ENCODE assay signal across 12 cellular contexts in the genomic region with DNA sequence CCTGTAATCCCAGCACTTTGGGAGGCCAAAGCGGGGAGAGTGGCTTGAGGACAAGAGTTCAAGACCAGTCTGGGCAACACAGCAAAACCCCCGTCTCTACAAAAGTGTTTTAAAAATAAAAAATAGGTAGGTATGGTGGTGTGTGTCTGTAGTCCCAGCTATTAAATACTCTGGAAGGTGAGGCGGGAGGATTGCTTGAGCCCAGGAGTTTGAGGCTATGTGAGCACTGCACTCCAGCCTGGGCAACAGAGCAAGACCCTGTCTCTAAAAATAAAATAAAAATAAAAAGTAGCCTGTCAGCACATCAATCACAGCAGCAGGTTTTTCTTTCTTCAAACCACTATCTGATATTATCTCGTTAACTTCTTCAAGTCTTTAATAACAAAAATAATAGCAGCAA. TPM values are rescaled to one million over a fixed set of nuclear protein-coding genes. Genes with fewer than 3 reads are reported as not detected.
A peak's percentile ranks its signal among the peaks of the same experiment; 100 is the strongest.
DNase-seq lines count a peak whose midpoint lies in the region; ATAC-seq, FAIRE-seq and TF ChIP-seq lines count a peak whose summit lies in the region.
"Had no signal": no experiment of that assay in that cellular context is flagged by ENCODE, and none has a peak within 500 bp of the region (broad histone marks: within the 10 kb centered on the region; RNA-seq: fewer than 3 reads in every experiment).

No MANE protein-coding gene starts in this region.

- H3K27me3 ChIP-seq in K562 (ENCODE audit: control insufficient read depth in 2 of 2, insufficient read depth in 2 of 2, low read length in 2 of 2) (peaks cover 0 to 6% of the 10 kb centered on the region in 2 experiments; a peak in 3 of 5 replicates), right lobe of liver (no peaks in the 10 kb centered on the region)

- H2AFZ ChIP-seq in K562 (ENCODE audit: low read depth, low read length), result no peak overlapping the region

- peaks cover 17% of the 10 kb centered on the region for H3K79me2 ChIP-seq in K562 (ENCODE audit: control insufficient read depth, insufficient read depth, low read length)

- TF ChIP-seq RAD21 in A549 (conservative IDR thresholded peaks at IDR 0.05 in 1 of 2, IDR thresholded peaks at IDR 0.05 in 1 of 2) (no peak), K562 (CRISPR knock-in tag; conservative IDR thresholded peaks at IDR 0.05 in 1 of 2, IDR thresholded peaks at IDR 0.05 in 1 of 2) (no peak)

- DNase-seq in A549 (ENCODE audit: low read depth in 1 of 2, low spot score in 1 of 2) (no peak), HFFc6 (no peak), K562 (ENCODE audit: extremely low read depth in 1 of 4, low spot score in 3 of 4) (no peak), right lobe of liver (no peak), NCI-H1694 (lab: John Stamatoyannopoulos, UW) (no peak)
- DNase-seq: activated CD4-positive, alpha-beta T cell treated with anti-CD3 and anti-CD28 coated beads for 48 hours; effector memory CD4-positive, alpha-beta T cell had no signal

- ATAC-seq in A549 (no peak), K562 (no peak), right lobe of liver (no peak), HG02571 (IDR thresholded peaks at IDR 0.05; ENCODE audit: unreplicated experiment) (no peak), GM21723 (IDR thresholded peaks at IDR 0.05; ENCODE audit: unreplicated experiment) (no peak), GM21619 (IDR thresholded peaks at IDR 0.05; ENCODE audit: unreplicated experiment) (no peak)

- H3K4me2 ChIP-seq in A549, result peak overlapping the region; percentile 83
- no peak overlapping the region for H3K4me2 ChIP-seq in K562 (ENCODE audit: insufficient read depth, low read length)

- H3K4me3 ChIP-seq in A549 (peak overlapping the region; percentile 64), K562 (no peak overlapping the region), right lobe of liver (peak overlapping the region; percentile 63 to 73 (median 70))

- FAIRE-seq in A549 (lab: Jason Lieb, UNC), result no peak
- FAIRE-seq in K562 (lab: Jason Lieb, UNC), result no peak
- FAIRE-seq: D721Med had no signal

- in situ Hi-C loops in K562 (cut with MboI), result no loop called here

- no peaks in the 10 kb centered on the region for H3K9me1 ChIP-seq in K562 (ENCODE audit: control insufficient read depth, insufficient read depth, low read length)

- no peak overlapping the region for H3K27ac Mint-ChIP-seq in HFFc6

- H4K20me1 ChIP-seq in K562 (replicated peaks; ENCODE audit: control insufficient read depth, insufficient read depth, low read length), result no peaks in the 10 kb centered on the region; the same call in none of the 2 replicates

- CTCF ChIA-PET in A549 (lab: Yijun Ruan, JAX), result interaction anchor here (1.3 to 1.5 kb wide), 2 partner anchors 74 to 287 kb away, joined by 3 to 5 read pairs; no protein-coding TSS in a partner anchor
- CTCF ChIA-PET in K562 (lab: Yijun Ruan, JAX; ENCODE audit: low intra/inter-chr PET ratio), result no interaction called here

- TF ChIP-seq CTCF in A549 (IDR thresholded peaks at IDR 0.05), result no peak
- TF ChIP-seq CTCF in HFFc6 (IDR thresholded peaks at IDR 0.05), result no peak
- no peak for TF ChIP-seq CTCF in K562 (IDR thresholded peaks at IDR 0.05 in 2 of 3, conservative IDR thresholded peaks at IDR 0.05 in 1 of 3; ENCODE audit: insufficient read depth in 2 of 3, low read depth in 1 of 3, low read length in 3 of 3)
- TF ChIP-seq CTCF in right lobe of liver (IDR thresholded peaks at IDR 0.05), result no peak

- H3K27ac ChIP-seq in A549, result peak overlapping the region; percentile 95 to 97
- no peak overlapping the region for H3K27ac ChIP-seq in K562 (ENCODE audit: extremely low read depth, low read depth, low read length)
- peak overlapping the region in 1 of 3 donors; percentile 91 for H3K27ac ChIP-seq in right lobe of liver

- H3K9me3 Mint-ChIP-seq in HFFc6, result no peaks in the 10 kb centered on the region

- peaks cover under 1% of the 10 kb centered on the region; the same call in 1 of the 2 replicates for H3K27me3 Mint-ChIP-seq in HFFc6 (ENCODE audit: insufficient read depth)

- no TSS peak for BruUV-seq in K562 (replicated peaks; lab: Mats Ljungman, UMichigan)

- no peak for TF ChIP-seq POLR2A in A549 (IDR thresholded peaks at IDR 0.05; ENCODE audit: low read length)
- no peak for TF ChIP-seq POLR2A in K562 (conservative IDR thresholded peaks at IDR 0.05)
- TF ChIP-seq POLR2A in right lobe of liver (IDR thresholded peaks at IDR 0.05), result no peak

- H3K36me3 ChIP-seq in K562 (ENCODE audit: control insufficient read depth, insufficient read depth, low read length) (no peaks in the 10 kb centered on the region), right lobe of liver (no peaks in the 10 kb centered on the region)

- POLR2A ChIA-PET in A549 (lab: Yijun Ruan, JAX) (no interaction called here), K562 (lab: Yijun Ruan, JAX) (no interaction called here)

- 69% methylated on average over 4 of the region's 4 CpGs for WGBS in A549 (ENCODE audit: missing lambda C conversion rate)
- 64% methylated on average over 4 of the region's 4 CpGs for WGBS in K562 (ENCODE audit: insufficient coverage, low coverage, missing lambda C conversion rate)
- 92% methylated on average over 4 of the region's 4 CpGs for WGBS in right lobe of liver (ENCODE audit: insufficient coverage, low coverage, low lambda C conversion rate, missing lambda C conversion rate)

- H3K4me1 Mint-ChIP-seq in HFFc6 (ENCODE audit: low read depth), result peaks cover 44% of the 10 kb centered on the region

- H3K9me3 ChIP-seq in A549, result no peaks in the 10 kb centered on the region
- H3K9me3 ChIP-seq in K562 (replicated peaks; ENCODE audit: control insufficient read depth, insufficient read depth, low read depth, low read length), result no peaks in the 10 kb centered on the region
- no peaks in the 10 kb centered on the region for H3K9me3 ChIP-seq in right lobe of liver

- peaks cover 57% of the 10 kb centered on the region for H3K4me1 ChIP-seq in A549
- peaks cover 8 to 20% of the 10 kb centered on the region in 2 experiments; a peak in 4 of 5 replicates for H3K4me1 ChIP-seq in K562 (replicated peaks in 1 of 2; ENCODE audit: control insufficient read depth in 2 of 2, insufficient read depth in 2 of 2, low read length in 2 of 2)
- H3K4me1 ChIP-seq in right lobe of liver, result peaks cover 0 to 4% (median 0%) of the 10 kb centered on the region in 4 donors

- intact Hi-C loops in K562 (cut with micrococcal nuclease) (no loop called here), right lobe of liver (cut with DNase I) (no loop called here)

- TF ChIP-seq EP300 in A549 (IDR thresholded peaks at IDR 0.05) (no peak), K562 (IDR thresholded peaks at IDR 0.05; ENCODE audit: low read length) (no peak)

- peak overlapping the region in 1 of 2 experiments; percentile 8; a peak in 1 of 4 replicates for H3K9ac ChIP-seq in K562 (ENCODE audit: insufficient read depth in 1 of 2, low read depth in 2 of 2, low read length in 2 of 2)
- H3K9ac ChIP-seq: parathyroid adenoma had no signal

- H3K36me3 Mint-ChIP-seq in HFFc6 (ENCODE audit: low read depth), result 0 out of 2 replicates have a peak, but pooled peaks cover 7% of the 10 kb centered on the region

- peak overlapping the region; percentile 92 for H3K4me3 Mint-ChIP-seq in HFFc6

RNA-seq across cellular contexts. Expression of gene USP31, which starts 1.6 kb away (rescaled TPM):
- polyA plus RNA-seq in A549 (2011; rRNA removed) (17.9 and 18.0 TPM in 2 replicates), A549 (2017; fragmentation: RNase III; extraction: RNeasy Plus Mini Kit Qiagen cat#74134 plus additional on column Dnase treatment) (8.3 to 10.0 TPM (median 9.8 TPM) in 3 replicates), K562 (2011; rRNA removed) (4.3 and 4.8 TPM in 2 replicates), K562 (2014; fragmentation: Illumina TruSeq; extraction: Trizol) (2.6 and 2.7 TPM in 2 replicates), K562 (2014; fragmentation: Nextera tagmentation; extraction: Ambion mirVana) (1 to 10 TPM in 1 of 2 experiments, under 1 TPM in 1; 0.56 to 1.2 TPM), K562 (2014; rRNA removed) (2.6 and 2.7 TPM in 2 replicates)
- polyA plus RNA-seq in A549 (2012; cell fraction: cytosol; rRNA removed), result 9.9 and 10.3 TPM in 2 replicates
- 21.4 and 21.8 TPM in 2 replicates for polyA plus RNA-seq in A549 (2012; cell fraction: nucleus; rRNA removed)
- polyA minus RNA-seq in A549 (2011; rRNA and poly(A)+ RNA removed), result 45.1 and 45.8 TPM in 2 replicates
- 1 to 10 TPM; 5.0 to 6.2 (median 5.8) TPM for total RNA-seq in HFFc6 (2021; fragmentation: NEBNext Ultra II Directional; extraction: Animal tissue kit (Norgen Biotek cat#: 25700))
- total RNA-seq in K562 (2011; cell fraction: chromatin; rRNA removed; ENCODE audit: low replicate concordance), result 21.0 and 33.7 TPM in 2 replicates
- total RNA-seq in K562 (2011; cell fraction: nucleolus; rRNA removed), result 12.5 and 14.6 TPM in 2 replicates
- 21.9 and 31.5 TPM in 2 replicates for total RNA-seq in K562 (2011; cell fraction: nucleoplasm; rRNA removed)
- total RNA-seq in K562 (2014; rRNA removed) (1.8 and 2.9 TPM in 2 replicates), K562 (2014; rRNA removed; fragmentation: Illumina TruSeq; extraction: Trizol) (3.3 and 3.4 TPM in 2 replicates), K562 (2015; rRNA removed; fragmentation: Illumina TruSeq; extraction: Trizol) (3.6 and 3.7 TPM in 2 replicates), K562 (2021) (4.0 and 4.9 TPM in 2 replicates), right lobe of liver (10 to 100 TPM in 2 of 6 experiments, 1 to 10 TPM in 4; 7.1 to 12.8 (median 9.0) TPM)
- polyA plus RNA-seq in K562 (2011; cell fraction: cytosol; rRNA removed), result 2.7 and 3.1 TPM in 2 replicates
- 11.9 and 16.3 TPM in 2 replicates for polyA plus RNA-seq in K562 (2011; cell fraction: nucleus; rRNA removed)
- 1.0 and 1.8 TPM in 2 replicates for polyA plus RNA-seq in K562 (2012)
- polyA minus RNA-seq in K562 (2011; rRNA and poly(A)+ RNA removed), result 11.4 and 12.4 TPM in 2 replicates
- polyA minus RNA-seq in K562 (2011; cell fraction: cytosol; rRNA and poly(A)+ RNA removed), result 3.4 and 4.8 TPM in 2 replicates
- 13.3 and 16.9 TPM in 2 replicates for polyA minus RNA-seq in K562 (2011; cell fraction: nucleus; rRNA and poly(A)+ RNA removed)

RNA-seq across cellular contexts. Expression of gene SCNN1G, which starts 34.9 kb away (rescaled TPM):
- polyA plus RNA-seq in A549 (2011; rRNA removed), result 0.05 and 0.20 TPM in 2 replicates
- polyA plus RNA-seq in A549 (2012; cell fraction: cytosol; rRNA removed), result 0.05 and 0.06 TPM in 2 replicates
- 0.10 and 0.13 TPM in 2 replicates for polyA plus RNA-seq in A549 (2012; cell fraction: nucleus; rRNA removed)
- 0.03 TPM in 2 of 3 replicates, not detected in the other for polyA plus RNA-seq in A549 (2017; fragmentation: RNase III; extraction: RNeasy Plus Mini Kit Qiagen cat#74134 plus additional on column Dnase treatment)
- polyA minus RNA-seq in A549 (2011; rRNA and poly(A)+ RNA removed), result 0.10 and 0.12 TPM in 2 replicates
- total RNA-seq in HFFc6 (2021; fragmentation: NEBNext Ultra II Directional; extraction: Animal tissue kit (Norgen Biotek cat#: 25700)), result not detected
- total RNA-seq in K562 (2011; cell fraction: chromatin; rRNA removed; ENCODE audit: low replicate concordance), result not detected in 2 replicates
- total RNA-seq in K562 (2011; cell fraction: nucleolus; rRNA removed), result not detected in 2 replicates
- not detected in 2 replicates for total RNA-seq in K562 (2011; cell fraction: nucleoplasm; rRNA removed)
- not detected in 2 replicates for total RNA-seq in K562 (2014; rRNA removed)
- not detected in 2 replicates for total RNA-seq in K562 (2014; rRNA removed; fragmentation: Illumina TruSeq; extraction: Trizol)
- total RNA-seq in K562 (2015; rRNA removed; fragmentation: Illumina TruSeq; extraction: Trizol), result not detected in 2 replicates
- total RNA-seq in K562 (2021), result 0.04 TPM in 1 of 2 replicates, not detected in the other
- polyA plus RNA-seq in K562 (2011; rRNA removed), result not detected in 2 replicates
- not detected in 2 replicates for polyA plus RNA-seq in K562 (2011; cell fraction: cytosol; rRNA removed)
- not detected in 2 replicates for polyA plus RNA-seq in K562 (2011; cell fraction: nucleus; rRNA removed)
- polyA plus RNA-seq in K562 (2012), result not detected in 2 replicates
- polyA plus RNA-seq in K562 (2014; fragmentation: Illumina TruSeq; extraction: Trizol), result not detected in 2 replicates
- not detected for polyA plus RNA-seq in K562 (2014; fragmentation: Nextera tagmentation; extraction: Ambion mirVana)
- not detected in 2 replicates for polyA plus RNA-seq in K562 (2014; rRNA removed)
- polyA minus RNA-seq in K562 (2011; rRNA and poly(A)+ RNA removed), result not detected in 2 replicates
- polyA minus RNA-seq in K562 (2011; cell fraction: cytosol; rRNA and poly(A)+ RNA removed), result not detected in 2 replicates
- polyA minus RNA-seq in K562 (2011; cell fraction: nucleus; rRNA and poly(A)+ RNA removed), result not detected in 2 replicates
- total RNA-seq in right lobe of liver, result not detected
